8 cellular contexts compared by ENCODE assay signal in genomic region chr2:238239552-238239871, GRCh38. TPM values are rescaled to one million over a fixed set of nuclear protein-coding genes. Genes with fewer than 3 reads are reported as not detected.
DNase-seq lines count a peak whose midpoint lies in the region; ATAC-seq and TF ChIP-seq lines count a peak whose summit lies in the region.

No MANE protein-coding gene starts in this region.

- peak overlapping the region; percentile 69 for H3K4me3 ChIP-seq in CD8-positive, alpha-beta T cell (ENCODE audit: low read depth, low read length)
- H3K4me3 ChIP-seq in H7 (ENCODE audit: insufficient read depth, low read depth, low read length), result peak overlapping the region; percentile 65
- H3K4me3 ChIP-seq in SK-N-SH (ENCODE audit: low read depth in 2 of 2, low read length in 1 of 2), result peak overlapping the region; percentile 54 to 74; a peak in 3 of 4 replicates
- peak overlapping the region in 2 of 3 donors; percentile 63 to 76 for H3K4me3 ChIP-seq in skeletal muscle tissue (ENCODE audit: low read length in 3 of 3)

- H3K4me1 ChIP-seq in CD8-positive, alpha-beta T cell (ENCODE audit: insufficient read depth, low read length), result peaks cover 13% of the 10 kb centered on the region
- H3K4me1 ChIP-seq in SK-N-SH (ENCODE audit: control insufficient read depth in 1 of 2, insufficient read depth in 2 of 2, low read depth in 1 of 2, low read length in 1 of 2) (peaks cover 0 to 28% of the 10 kb centered on the region in 2 experiments; a peak in 1 of 4 replicates), foreskin keratinocyte (no peaks in the 10 kb centered on the region), skeletal muscle tissue (ENCODE audit: control insufficient read depth in 3 of 3, insufficient read depth in 3 of 3, low read length in 3 of 3) (peaks cover 25 to 38% (median 34%) of the 10 kb centered on the region in 3 donors)

- H3K9ac ChIP-seq in SK-N-SH (peak overlapping the region; percentile 46; the same call in 1 of the 2 replicates), skeletal muscle tissue (ENCODE audit: low read depth in 1 of 3, low read length in 3 of 3) (peak overlapping the region in 2 of 3 donors; percentile 56 to 70)

- CTCF ChIA-PET in CD8-positive, alpha-beta T cell (lab: Charles Lee), result no interaction called here
- CTCF ChIA-PET in SK-N-SH (lab: Yijun Ruan, JAX), result interaction anchor here (1.4 to 2.5 kb wide), 4 partner anchors 16 to 39 kb away, joined by 4 to 17 read pairs (median 6); no protein-coding TSS in a partner anchor

- H2AFZ ChIP-seq in SK-N-SH (ENCODE audit: low read depth), result peak overlapping the region; percentile 56; the same call in 1 of the 2 replicates

- no peaks in the 10 kb centered on the region for H3K9me2 ChIP-seq in SK-N-SH

- H3K79me2 ChIP-seq in SK-N-SH (ENCODE audit: insufficient read depth), result no peaks in the 10 kb centered on the region

- no CpG with 5 or more reads among the region's 42 CpGs for WGBS in SK-N-SH (ENCODE audit: low lambda C conversion rate)

- intact Hi-C loops in CD8-positive, alpha-beta T cell (cut with DNase I, micrococcal nuclease), result loop anchor here in 1 of 2 experiments (10.0 kb wide), 1 partner anchor 175 kb away; the partner anchor contains the start of gene SCLY

- H3K36me3 ChIP-seq in CD8-positive, alpha-beta T cell (ENCODE audit: insufficient read depth, low read length), result no peaks in the 10 kb centered on the region
- H3K36me3 ChIP-seq in H7 (replicated peaks; ENCODE audit: control insufficient read depth, insufficient read depth, low read length), result no peaks in the 10 kb centered on the region
- H3K36me3 ChIP-seq in SK-N-SH (replicated peaks in 1 of 2; ENCODE audit: control insufficient read depth in 1 of 2, insufficient read depth in 2 of 2, low read length in 1 of 2), result no peaks in the 10 kb centered on the region
- H3K36me3 ChIP-seq in skeletal muscle tissue (ENCODE audit: control insufficient read depth in 3 of 3, insufficient read depth in 3 of 3, low read length in 3 of 3), result peaks cover 0 to 3% (median 0%) of the 10 kb centered on the region in 3 donors

- no peak for TF ChIP-seq RAD21 in SK-N-SH (IDR thresholded peaks at IDR 0.05; ENCODE audit: low read length)

- no peaks in the 10 kb centered on the region for H4K20me1 ChIP-seq in SK-N-SH (ENCODE audit: insufficient read depth)

- peak overlapping the region; percentile 60 for H3K4me3 Mint-ChIP-seq in CD8-positive, alpha-beta T cell

- no peak for TF ChIP-seq EP300 in SK-N-SH (IDR thresholded peaks at IDR 0.05; ENCODE audit: borderline replicate concordance in 1 of 2, low read depth in 1 of 2, low read length in 1 of 2)

- no peaks in the 10 kb centered on the region for H3K27me3 ChIP-seq in CD8-positive, alpha-beta T cell (ENCODE audit: insufficient read depth, low read length)
- H3K27me3 ChIP-seq in H7 (ENCODE audit: control insufficient read depth, insufficient read depth, low read length) (peaks cover 63% of the 10 kb centered on the region), SK-N-SH (ENCODE audit: insufficient read depth) (no peaks in the 10 kb centered on the region; the same call in 1 of the 2 replicates), foreskin keratinocyte (peaks cover 61% of the 10 kb centered on the region), skeletal muscle tissue (ENCODE audit: control insufficient read depth in 3 of 3, insufficient read depth in 3 of 3, low read length in 3 of 3) (peaks cover 0 to 3% (median 0%) of the 10 kb centered on the region in 3 donors)

- peaks cover 4% of the 10 kb centered on the region for H3K36me3 Mint-ChIP-seq in CD8-positive, alpha-beta T cell

- peaks cover 3% of the 10 kb centered on the region for H3F3A ChIP-seq in SK-N-SH (replicated peaks; ENCODE audit: insufficient read depth)

- H3K27me3 Mint-ChIP-seq in CD8-positive, alpha-beta T cell (ENCODE audit: low read depth), result peaks cover 24% of the 10 kb centered on the region

- no peak for TF ChIP-seq CTCF in CD8-positive, alpha-beta T cell (IDR thresholded peaks at IDR 0.05)
- TF ChIP-seq CTCF in SK-N-SH (IDR thresholded peaks at IDR 0.05) (no peak), foreskin keratinocyte (conservative IDR thresholded peaks at IDR 0.05) (no peak)

- ATAC-seq in CD8-positive, alpha-beta T cell, result peak; percentile 26
- ATAC-seq in foreskin keratinocyte (peak; percentile 31), HG02642 (IDR thresholded peaks at IDR 0.05; ENCODE audit: poor library complexity, unreplicated experiment) (no peak), HG03432 (IDR thresholded peaks at IDR 0.05; ENCODE audit: unreplicated experiment) (no peak)

- peak overlapping the region; percentile 78 for H3K4me2 ChIP-seq in SK-N-SH

- DNase-seq in CD8-positive, alpha-beta T cell, result peak in 4 of 7 experiments; percentile 15 to 47 (median 36)
- DNase-seq in H7 (no peak), SK-N-SH (no peak), foreskin keratinocyte (no peak), cerebellar nuclear complex (lab: John Stamatoyannopoulos, UW) (no peak)

- no peaks in the 10 kb centered on the region for H3K9me3 Mint-ChIP-seq in CD8-positive, alpha-beta T cell

- no peak overlapping the region for H3K27ac ChIP-seq in CD8-positive, alpha-beta T cell (ENCODE audit: low read depth, low read length)
- H3K27ac ChIP-seq in SK-N-SH (ENCODE audit: low read depth in 2 of 2, low read length in 1 of 2) (peak overlapping the region in 1 of 2 experiments; percentile 83; a peak in 2 of 4 replicates), foreskin keratinocyte (no peak overlapping the region), skeletal muscle tissue (ENCODE audit: low read depth, low read length) (no peak overlapping the region)

- peaks cover 8% of the 10 kb centered on the region for H3K4me1 Mint-ChIP-seq in CD8-positive, alpha-beta T cell (ENCODE audit: low read depth)

- H3K27ac Mint-ChIP-seq in CD8-positive, alpha-beta T cell, result no peak overlapping the region

- POLR2A ChIA-PET in CD8-positive, alpha-beta T cell (lab: Charles Lee), result interaction anchor here (0.9 kb wide), 1 partner anchor 9 kb away, joined by 3 read pairs; no protein-coding TSS in a partner anchor
- POLR2A ChIA-PET in SK-N-SH (lab: Yijun Ruan, JAX), result interaction anchor here (0.6 to 1.1 kb wide), 3 partner anchors 11 to 178 kb away, joined by 3 read pairs; no protein-coding TSS in a partner anchor

- no peaks in the 10 kb centered on the region for H3K9me3 ChIP-seq in CD8-positive, alpha-beta T cell (ENCODE audit: low read length)
- H3K9me3 ChIP-seq in SK-N-SH (no peaks in the 10 kb centered on the region), skeletal muscle tissue (ENCODE audit: control insufficient read depth in 3 of 3, low read length in 3 of 3) (no peaks in the 10 kb centered on the region)

TF ChIP-seq in SK-N-SH, 30 proteins besides CTCF, POLR2A, EP300 and RAD21:
- 0 out of 2 replicates have a peak, but pooled peaks have one; percentile 24 for TF ChIP-seq MAX (IDR thresholded peaks at IDR 0.05; ENCODE audit: low read depth)
- TF ChIP-seq USF2 (IDR thresholded peaks at IDR 0.05; ENCODE audit: borderline replicate concordance, low read depth, low read length), result no peak
TF ChIP-seq in SK-N-SH: peak in this region for 1.

RNA-seq across cellular contexts. Expression of gene HES6, which starts 0.3 kb away (rescaled TPM):
- total RNA-seq in CD8-positive, alpha-beta T cell, result 1 to 10 TPM in 1 of 2 experiments, under 1 TPM in 1; 0.98 to 1.5 TPM
- total RNA-seq in H7 (2014; rRNA removed; shearing (Covaris generic)), result 52.2 and 67.4 TPM in 2 replicates
- 3.6 and 4.4 TPM in 2 replicates for polyA plus RNA-seq in SK-N-SH (2012; rRNA removed)
- 2.3 and 3.6 TPM in 2 replicates for polyA plus RNA-seq in SK-N-SH (2012; cell fraction: cytosol; rRNA removed)
- polyA plus RNA-seq in SK-N-SH (2012; cell fraction: nucleus; rRNA removed), result 11.1 and 18.1 TPM in 2 replicates
- 3.2 and 3.4 TPM in 2 replicates for total RNA-seq in foreskin keratinocyte
- 5.1 and 5.4 TPM in 2 replicates for polyA plus RNA-seq in foreskin keratinocyte
- 7.8 TPM for total RNA-seq in skeletal muscle tissue

RNA-seq across cellular contexts. Expression of gene ILKAP, which starts 36.0 kb away (rescaled TPM):
- 100 to 1,000 TPM; 133 to 144 TPM for total RNA-seq in CD8-positive, alpha-beta T cell
- total RNA-seq in H7 (2014; rRNA removed; shearing (Covaris generic)), result 12.8 and 18.5 TPM in 2 replicates
- polyA plus RNA-seq in SK-N-SH (2012; rRNA removed) (35.6 and 49.2 TPM in 2 replicates), foreskin keratinocyte (41.1 and 44.2 TPM in 2 replicates)
- polyA plus RNA-seq in SK-N-SH (2012; cell fraction: cytosol; rRNA removed), result 31.8 and 34.3 TPM in 2 replicates
- 126 and 149 TPM in 2 replicates for polyA plus RNA-seq in SK-N-SH (2012; cell fraction: nucleus; rRNA removed)
- total RNA-seq in foreskin keratinocyte (31.8 and 35.3 TPM in 2 replicates), skeletal muscle tissue (33.4 TPM)

RNA-seq across cellular contexts. Expression of gene PER2, which starts 48.9 kb away (rescaled TPM):
- total RNA-seq in CD8-positive, alpha-beta T cell, result 10 to 100 TPM; 43.9 to 45.7 TPM
- 3.6 and 4.8 TPM in 2 replicates for total RNA-seq in H7 (2014; rRNA removed; shearing (Covaris generic))
- polyA plus RNA-seq in SK-N-SH (2012; rRNA removed) (0.82 and 0.96 TPM in 2 replicates), foreskin keratinocyte (0.48 and 1.0 TPM in 2 replicates)
- polyA plus RNA-seq in SK-N-SH (2012; cell fraction: cytosol; rRNA removed), result 0.50 and 0.71 TPM in 2 replicates
- polyA plus RNA-seq in SK-N-SH (2012; cell fraction: nucleus; rRNA removed), result 2.5 and 2.6 TPM in 2 replicates
- total RNA-seq in foreskin keratinocyte (2.2 and 3.7 TPM in 2 replicates), skeletal muscle tissue (8.4 TPM)

Comparison
In these comparisons a context has a peak if more than half of its experiments do, and no peak if none do; other contexts are left out.
1. ATAC-seq: peak in CD8-positive, alpha-beta T cell (single experiment) and foreskin keratinocyte (single experiment); none in HG02642 (single experiment) and HG03432 (single experiment).
2. DNase-seq: peak in CD8-positive, alpha-beta T cell (4 of 7); none in H7 (single experiment), SK-N-SH (single experiment), foreskin keratinocyte (0 of 2) and cerebellar nuclear complex (0 of 2).
3. Peak in every context shown above with its lines, with median percentiles within 50 percentile points of each other: H3K4me3 ChIP-seq.